Comparison of ENCODE assay signal across 8 cellular contexts in the genomic region with DNA sequence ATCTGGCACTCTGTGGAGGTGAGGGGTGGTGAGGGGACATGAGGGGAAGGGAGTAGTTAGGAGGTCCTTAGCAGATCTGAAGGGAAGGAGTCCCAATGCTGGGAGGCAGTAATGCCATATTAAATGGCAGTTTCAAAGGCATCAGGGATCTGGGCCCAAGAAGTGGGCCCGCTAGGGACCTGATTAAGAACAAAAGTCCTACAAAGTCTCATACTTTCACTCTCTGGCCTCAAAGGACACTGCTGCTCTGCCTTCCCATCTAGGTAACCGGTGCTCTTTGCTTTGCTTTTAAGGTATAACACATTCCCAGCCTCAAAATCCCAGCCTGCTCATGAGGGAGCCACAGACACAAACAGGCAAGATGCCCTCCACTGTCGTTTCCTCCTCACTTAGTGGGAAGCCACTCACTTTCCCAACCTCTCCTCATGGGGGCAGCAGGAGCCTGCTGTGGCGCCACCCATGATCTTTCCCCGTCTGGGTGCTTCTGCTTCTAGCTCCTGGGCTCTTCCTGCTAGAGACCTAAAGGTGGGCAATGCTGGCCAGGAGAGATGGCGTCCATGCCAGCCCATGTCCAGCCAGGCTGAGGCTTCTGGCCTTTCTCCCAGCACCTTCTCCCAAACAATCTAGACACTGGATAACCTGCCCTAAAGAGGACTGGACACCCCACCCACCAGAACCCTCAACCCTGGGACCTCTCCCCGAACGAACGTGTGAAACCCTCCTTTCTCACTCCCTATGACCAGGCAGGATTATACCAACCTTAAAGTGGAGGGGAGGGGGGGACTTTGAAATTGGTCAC.
DNase-seq lines count a peak whose midpoint lies in the region; ATAC-seq and TF ChIP-seq lines count a peak whose summit lies in the region.

No MANE protein-coding gene starts in this region.

- TF ChIP-seq CTCF in coronary artery (IDR thresholded peaks at IDR 0.05) = no peak

- no peaks in the 10 kb centered on the region for H3K9me3 Mint-ChIP-seq in activated T-helper 1 cell treated with anti-CD3 and anti-CD28 coated beads, Interleukin-12 subunit alpha, Interleukin-12 subunit beta, Interleukin-2, Interleukin-4 antibody, amounts not matched to agents 30 ng/mL and 10 ng/mL and 1 ng/mL, durations not matched to agents 14 hours and 24 hours and 36 hours

- H3K36me3 Mint-ChIP-seq in activated T-helper 1 cell treated with anti-CD3 and anti-CD28 coated beads, Interleukin-12 subunit alpha, Interleukin-12 subunit beta, Interleukin-2, Interleukin-4 antibody, amounts not matched to agents 30 ng/mL and 10 ng/mL and 1 ng/mL, durations not matched to agents 14 hours and 24 hours and 36 hours (ENCODE audit: low read depth) = no peaks in the 10 kb centered on the region

- H3K27me3 Mint-ChIP-seq in activated T-helper 1 cell treated with anti-CD3 and anti-CD28 coated beads, Interleukin-12 subunit alpha, Interleukin-12 subunit beta, Interleukin-2, Interleukin-4 antibody, amounts not matched to agents 30 ng/mL and 10 ng/mL and 1 ng/mL, durations not matched to agents 14 hours and 24 hours and 36 hours (ENCODE audit: insufficient read depth) = no peaks in the 10 kb centered on the region

- H3K4me3 Mint-ChIP-seq in activated T-helper 1 cell treated with anti-CD3 and anti-CD28 coated beads, Interleukin-12 subunit alpha, Interleukin-12 subunit beta, Interleukin-2, Interleukin-4 antibody, amounts not matched to agents 30 ng/mL and 10 ng/mL and 1 ng/mL, durations not matched to agents 14 hours and 24 hours and 36 hours = no peak overlapping the region

- DNase-seq in DMS53 (lab: John Stamatoyannopoulos, UW) = peak; percentile 83
- DNase-seq in NCI-H526 treated with DMSO at 0.1 percent for 48 hours (lab: John Stamatoyannopoulos, UW) = peak; percentile 85
- DNase-seq in activated T-helper 1 cell treated with anti-CD3 and anti-CD28 coated beads, Interleukin-12 subunit alpha, Interleukin-12 subunit beta, Interleukin-2, Interleukin-4 antibody, amounts not matched to agents 30 ng/mL and 10 ng/mL and 1 ng/mL, durations not matched to agents 14 hours and 24 hours and 36 hours (ENCODE audit: low spot score) = peak; percentile 14
- DNase-seq in Right ventricle myocardium superior = peak; percentile 62
- peak; percentile 84 for DNase-seq in pons (ENCODE audit: low spot score)
- no peak for DNase-seq in coronary artery (ENCODE audit: low spot score)

- peaks cover 5% of the 10 kb centered on the region for H3K4me1 Mint-ChIP-seq in activated T-helper 1 cell treated with anti-CD3 and anti-CD28 coated beads, Interleukin-12 subunit alpha, Interleukin-12 subunit beta, Interleukin-2, Interleukin-4 antibody, amounts not matched to agents 30 ng/mL and 10 ng/mL and 1 ng/mL, durations not matched to agents 14 hours and 24 hours and 36 hours (ENCODE audit: low read depth)

- H3K4me3 ChIP-seq in coronary artery = no peak overlapping the region

- intact Hi-C loops in activated T-helper 1 cell treated with anti-CD3 and anti-CD28 coated beads, Interleukin-12 subunit alpha, Interleukin-12 subunit beta, Interleukin-2, Interleukin-4 antibody, amounts not matched to agents 30 ng/mL and 10 ng/mL and 1 ng/mL, durations not matched to agents 14 hours and 24 hours and 36 hours (cut with micrococcal nuclease) = loop anchor here (1.0 kb wide), 1 partner anchor 117 kb away; no protein-coding TSS in a partner anchor
- intact Hi-C loops in Right ventricle myocardium superior (cut with DNase I) = loop anchor here (2.0 kb wide), 1 partner anchor 117 kb away; no protein-coding TSS in a partner anchor

- no peak overlapping the region for H3K27ac ChIP-seq in coronary artery

- H3K27ac Mint-ChIP-seq in activated T-helper 1 cell treated with anti-CD3 and anti-CD28 coated beads, Interleukin-12 subunit alpha, Interleukin-12 subunit beta, Interleukin-2, Interleukin-4 antibody, amounts not matched to agents 30 ng/mL and 10 ng/mL and 1 ng/mL, durations not matched to agents 14 hours and 24 hours and 36 hours = no peak overlapping the region

- ATAC-seq in GM19328 (IDR thresholded peaks at IDR 0.05; ENCODE audit: unreplicated experiment) (peak; percentile 51), HG03196 (IDR thresholded peaks at IDR 0.05; ENCODE audit: unreplicated experiment) (peak; percentile 85), Right ventricle myocardium superior (ENCODE audit: poor library complexity) (peak; percentile 94)
